Comparison of ENCODE assay signal across 1 cellular context in the genomic region with DNA sequence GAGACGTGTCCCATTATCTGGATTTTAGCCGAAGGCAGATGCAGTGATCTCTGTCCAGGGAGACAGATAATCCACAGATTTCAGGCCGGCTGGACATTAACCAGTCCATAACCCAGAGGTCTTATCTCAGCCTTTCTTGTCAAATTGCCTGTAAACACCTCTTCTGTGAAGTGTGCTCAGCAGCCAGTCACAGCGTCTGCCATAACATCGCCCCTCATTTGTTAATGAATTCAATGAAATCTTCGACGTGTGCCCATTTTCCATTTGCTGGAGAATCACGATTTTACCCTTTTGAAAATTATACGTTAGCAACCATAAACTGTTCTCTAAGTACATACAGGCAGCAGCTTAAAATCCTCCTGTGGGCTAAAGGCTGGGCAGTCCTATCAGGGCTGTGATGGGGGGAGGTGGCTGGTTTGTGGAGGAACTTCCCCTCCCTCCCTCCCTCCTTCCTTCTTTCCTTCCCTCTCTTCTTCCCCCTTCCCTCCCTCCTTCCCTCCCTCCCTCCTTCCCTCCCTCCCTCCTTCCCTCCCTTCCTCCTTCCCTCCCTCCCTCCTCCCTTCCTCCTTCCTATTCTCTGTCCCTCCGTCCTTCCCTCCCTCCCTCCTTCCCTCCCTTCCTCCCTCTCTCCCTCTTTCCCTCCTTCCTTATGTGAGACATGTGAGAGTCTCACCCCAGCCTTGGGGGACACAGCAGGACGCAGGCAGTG.
TF ChIP-seq lines count a peak whose summit lies in the region.

No MANE protein-coding gene starts in this region.

TF ChIP-seq in IMR-90, 13 proteins besides CTCF, POLR2A, EP300 and RAD21 (continued from another document):
- no peak for TF ChIP-seq RCOR1 (IDR thresholded peaks at IDR 0.05; ENCODE audit: insufficient replicate concordance, low read length)
- TF ChIP-seq RFX5 (IDR thresholded peaks at IDR 0.05; ENCODE audit: low read depth, low read length) = no peak
- TF ChIP-seq CHD1 (IDR thresholded peaks at IDR 0.05; ENCODE audit: low read depth, low read length) = no peak
- TF ChIP-seq ELK1 (IDR thresholded peaks at IDR 0.05; ENCODE audit: borderline replicate concordance, low read depth, low read length) = no peak
- TF ChIP-seq, protein P1, sequence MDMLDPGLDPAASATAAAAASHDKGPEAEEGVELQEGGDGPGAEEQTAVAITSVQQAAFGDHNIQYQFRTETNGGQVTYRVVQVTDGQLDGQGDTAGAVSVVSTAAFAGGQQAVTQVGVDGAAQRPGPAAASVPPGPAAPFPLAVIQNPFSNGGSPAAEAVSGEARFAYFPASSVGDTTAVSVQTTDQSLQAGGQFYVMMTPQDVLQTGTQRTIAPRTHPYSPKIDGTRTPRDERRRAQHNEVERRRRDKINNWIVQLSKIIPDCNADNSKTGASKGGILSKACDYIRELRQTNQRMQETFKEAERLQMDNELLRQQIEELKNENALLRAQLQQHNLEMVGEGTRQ (IDR thresholded peaks at IDR 0.05; ENCODE audit: low read depth, low read length) = no peak
- no peak for TF ChIP-seq FOS (IDR thresholded peaks at IDR 0.05; ENCODE audit: low read depth, low read length)
TF ChIP-seq in IMR-90: peak in this region for 0.
